In genomic region chr7:157983442-157984137, GRCh38 we compare ENCODE assay signal across 20 cellular contexts.
"Had no signal": no experiment of that assay in that cellular context is flagged by ENCODE, and none has a peak within 500 bp of the region (broad histone marks: within the 10 kb centered on the region; RNA-seq: fewer than 3 reads in every experiment).

No MANE protein-coding gene starts in this region.

- H3K9me3 ChIP-seq: prostate gland, right atrium auricular region, suprapubic skin, transverse colon had no signal

- H3K36me3 ChIP-seq: brain microvascular endothelial cell, prostate gland, right atrium auricular region, suprapubic skin, transverse colon had no signal

- H3K27me3 ChIP-seq: brain microvascular endothelial cell, hepatocyte, right atrium auricular region, transverse colon had no signal

- FAIRE-seq: colon, islet of Langerhans had no signal

- DNase-seq: activated CD4-positive, alpha-beta T cell treated with anti-CD3 and anti-CD28 coated beads, Interleukin-2, amount 10 ng/mL, durations not matched to agents 24 days and 14 days; activated CD8-positive, alpha-beta T cell treated with anti-CD3 and anti-CD28 coated beads for 36 hours; activated naive CD4-positive, alpha-beta T cell treated with anti-CD3 and anti-CD28 coated beads, Interleukin-2, amount 50 U/mL, for 16 hours; activated T-cell treated with anti-CD3 and anti-CD28 coated beads, Interleukin-2, amount 50 U/mL, for 1 hour; brain microvascular endothelial cell; central memory CD4-positive, alpha-beta T cell; foreskin fibroblast; midbrain; stimulated activated CD4-positive, alpha-beta T cell treated with anti-CD3 and anti-CD28 coated beads, Interleukin-15, amount 100 ng/mL, for 24 hours; stimulated activated CD4-positive, alpha-beta T cell treated with anti-CD3 and anti-CD28 coated beads, Interleukin-2, amount 100 ng/mL, for 48 hours; stimulated activated naive CD8-positive, alpha-beta T cell treated with anti-CD3 and anti-CD28 coated beads, Interleukin-15, amount 100 ng/mL, for 72 hours; transverse colon had no signal

- H3K4me1 ChIP-seq: prostate gland, right atrium auricular region, suprapubic skin, transverse colon had no signal

- H3K4me3 ChIP-seq: dorsolateral prefrontal cortex, hepatocyte, prostate gland, right atrium auricular region, suprapubic skin, transverse colon had no signal

- H3K27ac ChIP-seq: brain microvascular endothelial cell, dorsolateral prefrontal cortex, hepatocyte, prostate gland, right atrium auricular region, suprapubic skin, transverse colon had no signal

- ATAC-seq: left lobe of liver; stimulated activated naive CD8-positive, alpha-beta T cell treated with anti-CD3 and anti-CD28 coated beads, Interleukin-15, amount 100 ng/mL, for 72 hours had no signal
